In genomic region chr21:42747746-42748351, GRCh38 we compare ENCODE assay signal across 17 cellular contexts.
DNase-seq lines count a peak whose midpoint lies in the region; ATAC-seq and TF ChIP-seq lines count a peak whose summit lies in the region.
"Had no signal": no experiment of that assay in that cellular context is flagged by ENCODE, and none has a peak within 500 bp of the region (broad histone marks: within the 10 kb centered on the region; RNA-seq: fewer than 3 reads in every experiment).

No MANE protein-coding gene starts in this region.

- H3K36me3 ChIP-seq in lower lobe of right lung (no peaks in the 10 kb centered on the region), stomach smooth muscle (ENCODE audit: control insufficient read depth in 2 of 2, insufficient read depth in 2 of 2, low read length in 2 of 2) (peaks cover 0 to 3% of the 10 kb centered on the region in 2 donors), hepatocyte (replicated peaks; ENCODE audit: insufficient read depth, low read depth) (no peaks in the 10 kb centered on the region)
- H3K36me3 ChIP-seq: tibial artery had no signal

- H3K4me1 ChIP-seq in lower lobe of right lung (peaks cover 23% of the 10 kb centered on the region), stomach smooth muscle (ENCODE audit: control insufficient read depth, insufficient read depth, low read length) (peaks cover 49% of the 10 kb centered on the region), hepatocyte (ENCODE audit: insufficient read depth) (no peaks in the 10 kb centered on the region)
- H3K4me1 ChIP-seq: tibial artery had no signal

- no peak overlapping the region for H3K4me2 ChIP-seq in hepatocyte
- H3K4me2 ChIP-seq: GM23338 had no signal

- H3K36me3 Mint-ChIP-seq in brain, result peaks cover 17% of the 10 kb centered on the region
- H3K36me3 Mint-ChIP-seq: immature natural killer cell had no signal

- peak overlapping the region; percentile 48 to 71 for H3K9ac ChIP-seq in stomach smooth muscle (ENCODE audit: low read length in 2 of 2)

- DNase-seq in HL-60 (ENCODE audit: low read depth in 1 of 2, low spot score in 1 of 2) (no peak), lower lobe of right lung (no peak), hepatocyte (ENCODE audit: low spot score) (no peak), head of caudate nucleus (no peak), germinal center (ENCODE audit: low spot score) (no peak)
- DNase-seq: cerebellar nuclear complex, immature natural killer cell, NCI-H1105 treated with DMSO at 0.1 percent for 48 hours, NCI-H774 had no signal

- peaks cover 33% of the 10 kb centered on the region for H3K4me1 Mint-ChIP-seq in brain

- H3K27me3 ChIP-seq in HL-60 (ENCODE audit: insufficient read depth, poor library complexity, severe bottlenecking) (no peaks in the 10 kb centered on the region), lower lobe of right lung (ENCODE audit: low read depth) (no peaks in the 10 kb centered on the region), stomach smooth muscle (ENCODE audit: control insufficient read depth in 1 of 2, insufficient read depth in 2 of 2, low read length in 2 of 2) (no peaks in the 10 kb centered on the region), hepatocyte (no peaks in the 10 kb centered on the region)
- H3K27me3 ChIP-seq: tibial artery had no signal

- H3K9me3 ChIP-seq in lower lobe of right lung (no peaks in the 10 kb centered on the region), stomach smooth muscle (ENCODE audit: control insufficient read depth in 2 of 2, low read length in 2 of 2) (no peaks in the 10 kb centered on the region), hepatocyte (ENCODE audit: low read depth) (no peaks in the 10 kb centered on the region)
- H3K9me3 ChIP-seq: tibial artery had no signal

- H3K27me3 Mint-ChIP-seq in brain, result no peaks in the 10 kb centered on the region

- H3K79me2 ChIP-seq in hepatocyte, result no peaks in the 10 kb centered on the region

- H2AFZ ChIP-seq in hepatocyte, result no peak overlapping the region
- H2AFZ ChIP-seq: GM23338 had no signal

- H3K9me2 ChIP-seq in hepatocyte (replicated peaks; ENCODE audit: insufficient read depth), result no peaks in the 10 kb centered on the region

- peak overlapping the region; percentile 91 for H3K27ac ChIP-seq in HL-60 (replicated peaks)
- H3K27ac ChIP-seq in lower lobe of right lung, result peak overlapping the region; percentile 80
- H3K27ac ChIP-seq in stomach smooth muscle (ENCODE audit: low read length), result peak overlapping the region; percentile 93
- no peak overlapping the region for H3K27ac ChIP-seq in hepatocyte
- H3K27ac ChIP-seq: C4-2B, tibial artery had no signal

- intact Hi-C loops in lower lobe of right lung (cut with DNase I), result no loop called here
- intact Hi-C loops in head of caudate nucleus (cut with DNase I), result no loop called here

- 83% methylated on average over 15 of the region's 15 CpGs for WGBS in hepatocyte (ENCODE audit: low lambda C conversion rate, missing lambda C conversion rate)

- ATAC-seq in lower lobe of right lung (no peak), GM21447 (IDR thresholded peaks at IDR 0.05; ENCODE audit: unreplicated experiment) (no peak)
- ATAC-seq: Panc1 had no signal

- peak overlapping the region in 4 of 5 experiments; percentile 20 to 87 (median 64) for H3K27ac Mint-ChIP-seq in brain
- H3K27ac Mint-ChIP-seq: GM23338 had no signal

- H3K4me3 Mint-ChIP-seq in brain, result no peak overlapping the region
- H3K4me3 Mint-ChIP-seq: GM23338 had no signal

- no peaks in the 10 kb centered on the region for H4K20me1 ChIP-seq in hepatocyte (ENCODE audit: insufficient read depth, poor library complexity, severe bottlenecking)

- H3K9me3 Mint-ChIP-seq in brain, result no peaks in the 10 kb centered on the region
- H3K9me3 Mint-ChIP-seq: activated T-cell treated with anti-CD3 and anti-CD28 coated beads, Interleukin-2, amount 50 U/mL, for 72 hours; GM23338; immature natural killer cell had no signal

- H3K4me3 ChIP-seq in HL-60 (replicated peaks; ENCODE audit: insufficient read depth, low read length) (no peak overlapping the region), lower lobe of right lung (no peak overlapping the region), stomach smooth muscle (ENCODE audit: low read length in 2 of 2) (peak overlapping the region in 1 of 2 donors; percentile 29), hepatocyte (no peak overlapping the region)
- H3K4me3 ChIP-seq: GM23338, tibial artery had no signal

- TF ChIP-seq CTCF in HL-60 (IDR thresholded peaks at IDR 0.05; ENCODE audit: insufficient read depth, low read length) (no peak), brain (conservative IDR thresholded peaks at IDR 0.05) (no peak), lower lobe of right lung (IDR thresholded peaks at IDR 0.05) (no peak), hepatocyte (IDR thresholded peaks at IDR 0.05; ENCODE audit: poor library complexity) (no peak)
